ENCODE assay signal across 19 cellular contexts in the genomic region with DNA sequence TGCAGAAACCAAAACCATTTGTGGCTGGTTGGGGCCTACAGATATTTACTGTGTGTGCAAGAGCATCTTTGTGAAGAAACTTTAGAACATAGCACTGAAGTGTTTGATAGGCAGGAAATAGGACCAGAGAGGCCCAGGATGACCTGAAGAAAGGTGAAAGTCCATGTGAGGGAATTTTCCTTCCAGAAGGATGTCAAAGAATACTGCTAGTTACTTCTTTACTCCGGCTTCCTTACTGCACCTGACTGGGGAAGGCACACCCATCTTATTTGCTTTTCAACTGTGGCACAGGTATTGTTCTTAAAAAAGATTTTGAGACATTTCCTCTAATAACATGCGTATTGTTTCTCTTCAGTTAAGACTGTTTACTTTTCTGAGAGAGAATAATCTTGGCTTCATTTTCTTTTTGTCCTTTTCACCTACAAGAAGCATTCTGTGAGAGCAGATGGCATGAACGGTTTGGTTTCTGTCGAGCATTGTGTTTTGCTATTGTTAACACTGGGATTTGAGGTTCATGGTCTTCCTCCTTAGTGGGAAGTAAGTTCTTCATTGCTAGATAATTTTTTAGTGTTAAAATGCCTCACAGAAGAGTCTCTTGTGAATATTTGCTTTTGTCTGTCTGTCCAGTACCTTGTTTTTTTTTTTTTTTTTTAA.
DNase-seq lines count a peak whose midpoint lies in the region; ATAC-seq and TF ChIP-seq lines count a peak whose summit lies in the region.
"Had no signal": no experiment of that assay in that cellular context is flagged by ENCODE, and none has a peak within 500 bp of the region (broad histone marks: within the 10 kb centered on the region; RNA-seq: fewer than 3 reads in every experiment).

No MANE protein-coding gene starts in this region.

- intact Hi-C loops in left ventricle myocardium inferior (cut with micrococcal nuclease) = no loop called here
- intact Hi-C loops in left cardiac atrium (cut with DNase I) = loop anchor here (5.0 to 10.0 kb wide), 2 partner anchors 63 to 70 kb away; a partner anchor contains a TSS

- ATAC-seq in left cardiac atrium = no peak
- ATAC-seq in HG03354 (IDR thresholded peaks at IDR 0.05; ENCODE audit: poor library complexity, severe bottlenecking, unreplicated experiment) = no peak
- ATAC-seq: HepG2, Panc1 had no signal

- H3K9ac ChIP-seq in mucosa of rectum (ENCODE audit: low read depth in 1 of 2, low read length in 2 of 2) = no peak overlapping the region

- no peaks in the 10 kb centered on the region for H3K27me3 ChIP-seq in left ventricle myocardium inferior (ENCODE audit: low read depth)
- H3K27me3 ChIP-seq in mucosa of rectum (ENCODE audit: control insufficient read depth in 2 of 2, insufficient read depth in 2 of 2, low read length in 2 of 2) = no peaks in the 10 kb centered on the region

- no peak for DNase-seq in left ventricle myocardium inferior
- DNase-seq in left cardiac atrium = no peak
- peak; percentile 69 for DNase-seq in cerebellar cortex (ENCODE audit: low spot score)
- DNase-seq in EL = no peak
- DNase-seq in NCI-H1105 (lab: John Stamatoyannopoulos, UW) = no peak
- DNase-seq: Caco-2, DMS153, KG1, NCI-H1048, NCI-H146, NCI-H2081, NCI-H226, NCI-H524 treated with DMSO at 0.1 percent for 48 hours, SHP77 had no signal

- H3K4me1 ChIP-seq in left ventricle myocardium inferior = peaks cover 100% of the 10 kb centered on the region
- H3K4me1 ChIP-seq in mucosa of rectum (ENCODE audit: control insufficient read depth in 2 of 2, insufficient read depth in 2 of 2, low read length in 2 of 2) = peaks cover 13 to 53% of the 10 kb centered on the region in 2 donors
- H3K4me1 ChIP-seq: Caco-2 had no signal

- H3K36me3 ChIP-seq in left ventricle myocardium inferior = no peaks in the 10 kb centered on the region
- no peaks in the 10 kb centered on the region for H3K36me3 ChIP-seq in mucosa of rectum (ENCODE audit: control insufficient read depth in 2 of 2, insufficient read depth in 2 of 2, low read length in 2 of 2)

- H3K27ac ChIP-seq in left ventricle myocardium inferior (replicated peaks) = peak overlapping the region; percentile 87
- peak overlapping the region; percentile 64 to 74 for H3K27ac ChIP-seq in mucosa of rectum (ENCODE audit: low read depth in 2 of 2, low read length in 2 of 2)
- H3K27ac ChIP-seq: C4-2B had no signal

- H3K9me3 ChIP-seq in left ventricle myocardium inferior (replicated peaks) (no peaks in the 10 kb centered on the region), mucosa of rectum (ENCODE audit: control insufficient read depth in 2 of 2, low read length in 2 of 2) (no peaks in the 10 kb centered on the region)
- H3K9me3 ChIP-seq: Caco-2 had no signal

- TF ChIP-seq CTCF in left ventricle myocardium inferior (IDR thresholded peaks at IDR 0.05; ENCODE audit: borderline replicate concordance) = no peak

- H3K4me3 ChIP-seq in left ventricle myocardium inferior (no peak overlapping the region), mucosa of rectum (ENCODE audit: low read length in 2 of 2) (no peak overlapping the region)
